ENCODE assay signal across 13 cellular contexts in the genomic region with DNA sequence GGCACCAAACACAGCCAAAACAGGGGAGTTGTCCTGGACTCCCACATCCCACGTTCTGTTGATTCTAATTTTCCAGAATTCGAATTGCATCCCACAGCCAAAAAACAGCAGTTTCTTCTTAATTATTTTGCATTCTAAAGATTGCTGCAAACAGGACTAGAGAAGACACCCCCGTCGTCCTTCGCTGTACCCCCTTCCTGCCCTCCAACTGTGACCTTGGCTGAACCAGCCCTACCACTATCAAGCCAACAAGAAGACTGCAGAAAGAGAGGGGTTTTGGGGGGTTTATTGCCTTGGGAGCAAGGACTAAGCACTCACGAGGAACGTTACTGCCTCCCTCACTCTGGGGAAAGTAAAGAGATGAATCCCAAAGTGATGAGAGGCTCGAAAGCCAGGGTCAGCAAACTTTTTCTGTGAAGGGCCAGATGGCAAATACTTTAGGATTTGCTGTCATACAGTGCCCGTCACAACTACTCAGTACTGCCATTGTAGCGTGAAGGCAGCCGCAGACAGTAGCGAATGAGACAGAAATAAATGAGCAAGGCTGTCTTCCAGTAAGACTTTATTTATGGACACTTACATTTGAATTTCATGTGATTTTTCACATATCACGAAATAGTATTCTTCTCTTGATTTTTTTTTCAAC. TPM values are rescaled to one million over a fixed set of nuclear protein-coding genes. Genes with fewer than 3 reads are reported as not detected.
DNase-seq lines count a peak whose midpoint lies in the region; ATAC-seq and TF ChIP-seq lines count a peak whose summit lies in the region.
"Had no signal": no experiment of that assay in that cellular context is flagged by ENCODE, and none has a peak within 500 bp of the region (broad histone marks: within the 10 kb centered on the region; RNA-seq: fewer than 3 reads in every experiment).

No MANE protein-coding gene starts in this region.

- no TSS peak for BruUV-seq in PC-3 (replicated peaks; lab: Mats Ljungman, UMichigan)

- no peaks in the 10 kb centered on the region for H3K9me3 ChIP-seq in PC-3 (ENCODE audit: low read length)
- H3K9me3 ChIP-seq: body of pancreas had no signal

- CTCF ChIA-PET in PC-3 (lab: Charles Lee), result no interaction called here

- H3F3A ChIP-seq in PC-3 (ENCODE audit: low read length, unreplicated experiment), result no peaks in the 10 kb centered on the region

- H2AFZ ChIP-seq in PC-3 (ENCODE audit: low read length), result no peak overlapping the region

- H3K27ac ChIP-seq in skin epidermis (peak overlapping the region in 14 of 21 experiments; percentile 4 to 82 (median 60)), PC-3 (ENCODE audit: low read length) (no peak overlapping the region)
- H3K27ac ChIP-seq: body of pancreas had no signal

- ATAC-seq in PC-3 (no peak), left colon (no peak)
- ATAC-seq: naive thymus-derived CD4-positive, alpha-beta T cell had no signal

- in situ Hi-C loops in G401 (cut with HindIII; ENCODE audit: low sequenced_read_pairs), result loop anchor here (25.0 kb wide), 1 partner anchor 203 kb away; no protein-coding TSS in a partner anchor

- H3K9ac ChIP-seq in PC-3 (ENCODE audit: low read length), result no peak overlapping the region

- H4K20me1 ChIP-seq in PC-3 (ENCODE audit: low read length), result no peaks in the 10 kb centered on the region

- no peaks in the 10 kb centered on the region for H3K79me2 ChIP-seq in PC-3 (ENCODE audit: low read length)

- no peak overlapping the region for H3K4me2 ChIP-seq in PC-3 (ENCODE audit: low read length)

- intact Hi-C loops in PC-3 (cut with micrococcal nuclease) (no loop called here), left colon (cut with DNase I, micrococcal nuclease) (no loop called here)

- TF ChIP-seq CTCF in PC-3 (conservative IDR thresholded peaks at IDR 0.05; ENCODE audit: low read depth, low read length), result no peak

- DNase-seq in G401 (ENCODE audit: low spot score) (peak; percentile 10), cerebellar cortex (ENCODE audit: low spot score) (peak; percentile 10), left kidney (ENCODE audit: low read depth, low spot score) (peak; percentile 26), pons (ENCODE audit: low spot score) (no peak), PC-3 (no peak), left colon (no peak)
- DNase-seq in NK-92 treated with Interleukin-12 subunit alpha and Interleukin-12 subunit beta, amount 100 ng/mL, for 24 hours (lab: John Stamatoyannopoulos, UW), result no peak
- DNase-seq: activated CD4-positive, alpha-beta T cell treated with anti-CD3 and anti-CD28 coated beads for 4 hours; DMS79; naive thymus-derived CD4-positive, alpha-beta T cell; NCI-H2171 had no signal

- peaks cover 44% of the 10 kb centered on the region for H3K4me1 ChIP-seq in PC-3 (ENCODE audit: insufficient read depth, low read length)

- no peaks in the 10 kb centered on the region for H3K27me3 ChIP-seq in PC-3 (ENCODE audit: low read length)
- H3K27me3 ChIP-seq: body of pancreas had no signal

- no peaks in the 10 kb centered on the region for H3K9me2 ChIP-seq in PC-3 (replicated peaks; ENCODE audit: low read length)

- POLR2A ChIA-PET in PC-3 (lab: Charles Lee; ENCODE audit: unreplicated experiment), result no interaction called here

- H3K4me3 ChIP-seq in skin epidermis, result no peak overlapping the region
- H3K4me3 ChIP-seq in PC-3 (ENCODE audit: low read length), result no peak overlapping the region
- H3K4me3 ChIP-seq: body of pancreas had no signal

- H3K36me3 ChIP-seq in PC-3 (ENCODE audit: low read depth, low read length), result no peaks in the 10 kb centered on the region

RNA-seq across cellular contexts. Expression of a gene that starts 32.5 kb away (rescaled TPM):
- total RNA-seq in G401 (2014; rRNA removed; shearing (Covaris generic)), result 3.0 and 8.5 TPM in 2 replicates
- 4.1 and 4.3 TPM in 2 replicates for total RNA-seq in PC-3 (2014; rRNA removed)
- total RNA-seq in left colon, result 1 to 10 TPM; 3.3 to 9.4 TPM

Comparison
In these comparisons a context has a peak if more than half of its experiments do, and no peak if none do; other contexts are left out.
1. DNase-seq: peak in G401 (single experiment), cerebellar cortex (single experiment) and left kidney (single experiment); none in pons (single experiment), PC-3 (single experiment), NK-92 treated with Interleukin-12 subunit alpha and Interleukin-12 subunit beta, amount 100 ng/mL, for 24 hours (single experiment) and left colon (0 of 2).